In genomic region chr17:14103821-14104220, GRCh38 we compare ENCODE assay signal across 19 cellular contexts. TPM values are rescaled to one million over a fixed set of nuclear protein-coding genes. Genes with fewer than 3 reads are reported as not detected.
DNase-seq lines count a peak whose midpoint lies in the region; ATAC-seq and TF ChIP-seq lines count a peak whose summit lies in the region.
"Had no signal": no experiment of that assay in that cellular context is flagged by ENCODE, and none has a peak within 500 bp of the region (broad histone marks: within the 10 kb centered on the region; RNA-seq: fewer than 3 reads in every experiment).

No MANE protein-coding gene starts in this region.

- DNase-seq in CD8-positive, alpha-beta T cell: no peak
- DNase-seq in OCI-LY7 (ENCODE audit: low spot score) (no peak), head of caudate nucleus (peak in 39 of 42 donors; percentile 5 to 69 (median 32)), HUDEP-2 (lab: John Stamatoyannopoulos, UW; ENCODE audit: unreplicated experiment in 76 of 76) (no peak), RWPE1 (ENCODE audit: low spot score) (no peak)
- no peak for DNase-seq in activated naive CD4-positive, alpha-beta T cell treated with anti-CD3 and anti-CD28 coated beads for 36 hours
- DNase-seq: 8988T; ACHN; Caco-2; Calu3; CD4-positive, alpha-beta memory T cell; CD4-positive, CD25-positive, alpha-beta regulatory T cell; DMS79 treated with DMSO at 0.1 percent for 48 hours; GDM1 had no signal

- no peak overlapping the region for H3K4me3 ChIP-seq in CD8-positive, alpha-beta T cell (ENCODE audit: low read depth, low read length)
- no peak overlapping the region for H3K4me3 ChIP-seq in OCI-LY7 (ENCODE audit: low read depth, low read length, poor library complexity, severe bottlenecking)
- H3K4me3 ChIP-seq: BLaER1 treated with 17β-estradiol and CSF1 and Interleukin-3, amounts not matched to agents 10 nM and 100 nM; GM12878 had no signal

- intact Hi-C loops in CD8-positive, alpha-beta T cell (cut with DNase I, micrococcal nuclease): no loop called here
- intact Hi-C loops in OCI-LY7 (cut with micrococcal nuclease; ENCODE audit: unreplicated experiment) (no loop called here), head of caudate nucleus (cut with DNase I) (no loop called here)
- intact Hi-C loops in activated naive CD4-positive, alpha-beta T cell treated with anti-CD3 and anti-CD28 coated beads for 36 hours (cut with micrococcal nuclease): no loop called here

- CTCF ChIA-PET in CD8-positive, alpha-beta T cell (lab: Charles Lee): interaction anchor here (0.6 kb wide), 1 partner anchor 109 kb away, joined by 3 read pairs; no protein-coding TSS in a partner anchor
- CTCF ChIA-PET in OCI-LY7 (lab: Charles Lee; ENCODE audit: unreplicated experiment): no interaction called here
- CTCF ChIA-PET in activated naive CD4-positive, alpha-beta T cell treated with anti-CD3 and anti-CD28 coated beads for 36 hours (lab: Charles Lee): no interaction called here
- CTCF ChIA-PET in RWPE1 (lab: Yijun Ruan, JAX): no interaction called here

- no peak overlapping the region for H3K4me3 Mint-ChIP-seq in CD8-positive, alpha-beta T cell
- no peak overlapping the region for H3K4me3 Mint-ChIP-seq in activated naive CD4-positive, alpha-beta T cell treated with anti-CD3 and anti-CD28 coated beads for 36 hours
- H3K4me3 Mint-ChIP-seq: B cell; CD4-positive, alpha-beta memory T cell; CD4-positive, CD25-positive, alpha-beta regulatory T cell had no signal

- peaks cover 32% of the 10 kb centered on the region for H3K4me1 Mint-ChIP-seq in CD8-positive, alpha-beta T cell (ENCODE audit: low read depth)
- H3K4me1 Mint-ChIP-seq in activated naive CD4-positive, alpha-beta T cell treated with anti-CD3 and anti-CD28 coated beads for 36 hours (ENCODE audit: low read depth): peaks cover 25% of the 10 kb centered on the region

- H3K4me1 ChIP-seq in CD8-positive, alpha-beta T cell (ENCODE audit: insufficient read depth, low read length): no peaks in the 10 kb centered on the region
- no peaks in the 10 kb centered on the region for H3K4me1 ChIP-seq in OCI-LY7 (ENCODE audit: insufficient read depth, low read length, poor library complexity, severe bottlenecking)

- no peaks in the 10 kb centered on the region for H3K9me2 ChIP-seq in OCI-LY7 (ENCODE audit: insufficient read depth, low read length)

- H3K9me3 Mint-ChIP-seq in CD8-positive, alpha-beta T cell: no peaks in the 10 kb centered on the region
- no peaks in the 10 kb centered on the region for H3K9me3 Mint-ChIP-seq in activated naive CD4-positive, alpha-beta T cell treated with anti-CD3 and anti-CD28 coated beads for 36 hours
- H3K9me3 Mint-ChIP-seq: CD4-positive, alpha-beta memory T cell; CD4-positive, CD25-positive, alpha-beta regulatory T cell had no signal

- no peak overlapping the region for H2AFZ ChIP-seq in OCI-LY7 (ENCODE audit: low read length)

- H3K4me2 ChIP-seq in OCI-LY7 (ENCODE audit: low read length): no peak overlapping the region
- H3K4me2 ChIP-seq: BLaER1 treated with 17β-estradiol and CSF1 and Interleukin-3, amounts not matched to agents 10 nM and 100 nM had no signal

- TSS peak; percentile 16 for BruUV-seq in OCI-LY7 (replicated peaks; lab: Mats Ljungman, UMichigan)

- H3K27me3 Mint-ChIP-seq in CD8-positive, alpha-beta T cell (ENCODE audit: low read depth): no peaks in the 10 kb centered on the region
- H3K27me3 Mint-ChIP-seq in activated naive CD4-positive, alpha-beta T cell treated with anti-CD3 and anti-CD28 coated beads for 36 hours (ENCODE audit: low read depth): no peaks in the 10 kb centered on the region
- H3K27me3 Mint-ChIP-seq: B cell; CD4-positive, alpha-beta memory T cell; CD4-positive, CD25-positive, alpha-beta regulatory T cell had no signal

- POLR2A ChIA-PET in CD8-positive, alpha-beta T cell (lab: Charles Lee): no interaction called here
- POLR2A ChIA-PET in OCI-LY7 (lab: Charles Lee) (no interaction called here), RWPE1 (lab: Yijun Ruan, JAX; ENCODE audit: low non-redundant PET) (no interaction called here)

- H3K36me3 ChIP-seq in CD8-positive, alpha-beta T cell (ENCODE audit: insufficient read depth, low read length): peaks cover 3% of the 10 kb centered on the region
- H3K36me3 ChIP-seq in OCI-LY7 (ENCODE audit: insufficient read depth, low read length): peaks cover 17% of the 10 kb centered on the region

- H3K36me3 Mint-ChIP-seq in CD8-positive, alpha-beta T cell: peaks cover 25% of the 10 kb centered on the region
- H3K36me3 Mint-ChIP-seq in activated naive CD4-positive, alpha-beta T cell treated with anti-CD3 and anti-CD28 coated beads for 36 hours (ENCODE audit: low read depth): peaks cover 31% of the 10 kb centered on the region

- no peaks in the 10 kb centered on the region for H3K27me3 ChIP-seq in CD8-positive, alpha-beta T cell (ENCODE audit: insufficient read depth, low read length)
- H3K27me3 ChIP-seq: BLaER1 treated with 17β-estradiol and CSF1 and Interleukin-3, amounts not matched to agents 10 nM and 100 nM had no signal

- TF ChIP-seq CTCF in CD8-positive, alpha-beta T cell (IDR thresholded peaks at IDR 0.05): no peak
- no peak for TF ChIP-seq CTCF in OCI-LY7 (conservative IDR thresholded peaks at IDR 0.05; ENCODE audit: low read length)
- no peak for TF ChIP-seq CTCF in RWPE1 (conservative IDR thresholded peaks at IDR 0.05; ENCODE audit: low read depth)

- no peaks in the 10 kb centered on the region; the same call in 1 of the 2 replicates for H3K79me2 ChIP-seq in OCI-LY7 (ENCODE audit: insufficient read depth, low read depth, low read length)

- no peak for ATAC-seq in CD8-positive, alpha-beta T cell
- ATAC-seq in HG02610 (IDR thresholded peaks at IDR 0.05; ENCODE audit: unreplicated experiment): no peak
- ATAC-seq: GM12878 had no signal

- no peaks in the 10 kb centered on the region for H3K9me3 ChIP-seq in CD8-positive, alpha-beta T cell (ENCODE audit: low read length)
- H3K9me3 ChIP-seq in OCI-LY7 (ENCODE audit: low read length): no peaks in the 10 kb centered on the region
- H3K9me3 ChIP-seq: BLaER1 treated with 17β-estradiol and CSF1 and Interleukin-3, amounts not matched to agents 10 nM and 100 nM; Caco-2 had no signal

- H3K27ac ChIP-seq in CD8-positive, alpha-beta T cell (ENCODE audit: low read depth, low read length): no peak overlapping the region
- no peak overlapping the region for H3K27ac ChIP-seq in OCI-LY7 (ENCODE audit: low read depth, low read length, poor library complexity, severe bottlenecking)
- H3K27ac ChIP-seq in RWPE1: no peak overlapping the region
- H3K27ac ChIP-seq: BLaER1 treated with 17β-estradiol and CSF1 and Interleukin-3, amounts not matched to agents 10 nM and 100 nM; C4-2B had no signal

- peak overlapping the region; percentile 18 for H3K27ac Mint-ChIP-seq in CD8-positive, alpha-beta T cell
- no peak overlapping the region for H3K27ac Mint-ChIP-seq in activated naive CD4-positive, alpha-beta T cell treated with anti-CD3 and anti-CD28 coated beads for 36 hours
- H3K27ac Mint-ChIP-seq: B cell; CD4-positive, CD25-positive, alpha-beta regulatory T cell had no signal

- peaks cover 4% of the 10 kb centered on the region; the same call in 1 of the 2 replicates for H4K20me1 ChIP-seq in OCI-LY7 (ENCODE audit: insufficient read depth, low read length)

RNA-seq across cellular contexts. Expression of gene COX10, which starts 34.5 kb away (rescaled TPM):
- 10 to 100 TPM; 13.4 to 14.4 TPM for total RNA-seq in CD8-positive, alpha-beta T cell
- total RNA-seq in OCI-LY7 (2014; rRNA removed; shearing (Covaris generic)): 21.1 and 28.4 TPM in 2 replicates
- 24.9 and 26.5 TPM in 2 replicates for total RNA-seq in OCI-LY7 (2022)
- 10 to 100 TPM; 29.9 to 30.6 TPM for total RNA-seq in activated naive CD4-positive, alpha-beta T cell treated with anti-CD3 and anti-CD28 coated beads for 36 hours

Comparison
In these comparisons a context has a peak if more than half of its experiments do, and no peak if none do; other contexts are left out.
1. DNase-seq: peak in head of caudate nucleus (39 of 42); none in CD8-positive, alpha-beta T cell (0 of 7), OCI-LY7 (single experiment), activated naive CD4-positive, alpha-beta T cell treated with anti-CD3 and anti-CD28 coated beads for 36 hours (single experiment), HUDEP-2 (0 of 76) and RWPE1 (single experiment).